Comparison of ENCODE assay signal across 21 cellular contexts in the genomic region with DNA sequence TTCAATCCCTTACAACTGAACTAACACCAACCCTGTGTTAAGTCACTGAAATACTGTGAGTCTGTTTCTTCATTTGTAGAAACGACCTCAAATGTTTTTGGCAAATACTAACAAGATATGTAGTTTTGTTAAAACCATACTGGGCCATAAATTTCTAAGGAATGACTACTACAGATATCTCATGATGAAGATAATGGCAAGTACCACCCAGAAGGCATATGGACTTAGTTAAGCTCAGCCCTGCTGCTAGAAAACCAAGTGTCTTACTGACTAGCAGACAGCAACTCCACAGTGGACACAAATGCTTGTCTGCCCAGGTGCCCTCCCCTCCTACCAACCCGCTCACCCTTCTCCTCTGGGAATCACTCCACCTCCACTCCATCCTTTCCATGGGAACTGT. TPM values are rescaled to one million over a fixed set of nuclear protein-coding genes. Genes with fewer than 3 reads are reported as not detected.
DNase-seq lines count a peak whose midpoint lies in the region; ATAC-seq and TF ChIP-seq lines count a peak whose summit lies in the region.
"Had no signal": no experiment of that assay in that cellular context is flagged by ENCODE, and none has a peak within 500 bp of the region (broad histone marks: within the 10 kb centered on the region; RNA-seq: fewer than 3 reads in every experiment).

No MANE protein-coding gene starts in this region.

- H4K20me1 ChIP-seq in GM23338 (replicated peaks; ENCODE audit: insufficient read depth) = no peaks in the 10 kb centered on the region; the same call in 1 of the 2 replicates
- H4K20me1 ChIP-seq: BLaER1 had no signal

- no peak overlapping the region for H2AFZ ChIP-seq in GM23338

- intact Hi-C loops in dendritic cell treated with granulocyte-macrophage colony-stimulating factor and Interleukin-4, amounts not matched to agents 40 ng/mL and 50 ng/mL, for 4 days (cut with micrococcal nuclease) = no loop called here

- H3K27ac Mint-ChIP-seq in GM23338 = no peak overlapping the region
- H3K27ac Mint-ChIP-seq in dendritic cell treated with granulocyte-macrophage colony-stimulating factor and Interleukin-4, amounts not matched to agents 40 ng/mL and 50 ng/mL, for 4 days = peak overlapping the region; percentile 95
- H3K27ac Mint-ChIP-seq in type B pancreatic cell = peak overlapping the region; percentile 35
- no peak overlapping the region for H3K27ac Mint-ChIP-seq in CD8-positive, alpha-beta memory T cell

- no peaks in the 10 kb centered on the region for H3K79me2 ChIP-seq in GM23338 (replicated peaks; ENCODE audit: insufficient read depth)

- H3K4me1 ChIP-seq in GM23338 (ENCODE audit: insufficient read depth) = peaks cover 3% of the 10 kb centered on the region; the same call in 1 of the 2 replicates
- no peaks in the 10 kb centered on the region for H3K4me1 ChIP-seq in CD8-positive, alpha-beta memory T cell (ENCODE audit: insufficient read depth, low read length)
- H3K4me1 ChIP-seq: BLaER1, Peyer's patch had no signal

- H3K9me2 ChIP-seq in GM23338 (ENCODE audit: insufficient read depth) = no peaks in the 10 kb centered on the region

- H3K36me3 ChIP-seq in GM23338 (ENCODE audit: insufficient read depth) = no peaks in the 10 kb centered on the region
- H3K36me3 ChIP-seq in CD8-positive, alpha-beta memory T cell (ENCODE audit: insufficient read depth, low read length) = no peaks in the 10 kb centered on the region
- H3K36me3 ChIP-seq: Peyer's patch had no signal

- H3K4me3 Mint-ChIP-seq in GM23338 (no peak overlapping the region), type B pancreatic cell (no peak overlapping the region)
- H3K4me3 Mint-ChIP-seq in dendritic cell treated with granulocyte-macrophage colony-stimulating factor and Interleukin-4, amounts not matched to agents 40 ng/mL and 50 ng/mL, for 4 days = no peak overlapping the region
- no peak overlapping the region for H3K4me3 Mint-ChIP-seq in CD8-positive, alpha-beta memory T cell
- H3K4me3 Mint-ChIP-seq: IgD-negative memory B cell had no signal

- H3K9me3 Mint-ChIP-seq in GM23338 (no peaks in the 10 kb centered on the region), type B pancreatic cell (peaks cover 7% of the 10 kb centered on the region)
- no peaks in the 10 kb centered on the region for H3K9me3 Mint-ChIP-seq in dendritic cell treated with granulocyte-macrophage colony-stimulating factor and Interleukin-4, amounts not matched to agents 40 ng/mL and 50 ng/mL, for 4 days
- H3K9me3 Mint-ChIP-seq in CD8-positive, alpha-beta memory T cell = no peaks in the 10 kb centered on the region
- H3K9me3 Mint-ChIP-seq: IgD-negative memory B cell had no signal

- H3K4me1 Mint-ChIP-seq in GM23338 (peaks cover 6% of the 10 kb centered on the region; the same call in 2 of the 3 replicates), type B pancreatic cell (ENCODE audit: unreplicated experiment) (peaks cover 22% of the 10 kb centered on the region)
- peaks cover 68% of the 10 kb centered on the region for H3K4me1 Mint-ChIP-seq in dendritic cell treated with granulocyte-macrophage colony-stimulating factor and Interleukin-4, amounts not matched to agents 40 ng/mL and 50 ng/mL, for 4 days (ENCODE audit: low read depth)
- H3K4me1 Mint-ChIP-seq in CD8-positive, alpha-beta memory T cell = no peaks in the 10 kb centered on the region
- H3K4me1 Mint-ChIP-seq: IgD-negative memory B cell had no signal

- H3K4me3 ChIP-seq in GM23338 = no peak overlapping the region
- no peak overlapping the region for H3K4me3 ChIP-seq in CD8-positive, alpha-beta memory T cell (ENCODE audit: low read length)
- H3K4me3 ChIP-seq: BLaER1, Peyer's patch, SK-N-MC had no signal

- no peaks in the 10 kb centered on the region for H3K27me3 ChIP-seq in GM23338 (ENCODE audit: insufficient read depth)
- H3K27me3 ChIP-seq in CD8-positive, alpha-beta memory T cell (ENCODE audit: insufficient read depth, low read length, poor library complexity, severe bottlenecking) = no peaks in the 10 kb centered on the region
- H3K27me3 ChIP-seq: BLaER1, Peyer's patch had no signal

- H3K27ac ChIP-seq in GM23338 (ENCODE audit: low read depth) = no peak overlapping the region; the same call in 1 of the 2 replicates
- H3K27ac ChIP-seq in CD8-positive, alpha-beta memory T cell (ENCODE audit: low read depth, low read length) = no peak overlapping the region
- H3K27ac ChIP-seq: BLaER1, Peyer's patch, SK-N-MC had no signal

- DNase-seq in NCI-H82 (lab: John Stamatoyannopoulos, UW) (peak; percentile 36), NCI-H82 treated with DMSO at 0.1 percent for 48 hours (lab: John Stamatoyannopoulos, UW; ENCODE audit: unreplicated experiment) (no peak), GM23338 (ENCODE audit: low spot score) (no peak), type B pancreatic cell (ENCODE audit: extremely low spot score, unreplicated experiment) (no peak), left lobe of liver (ENCODE audit: low spot score) (no peak), HK-2 (ENCODE audit: unreplicated experiment) (no peak)
- no peak for DNase-seq in CD8-positive, alpha-beta memory T cell
- DNase-seq: 8988T, DMS153, EL, H7, NCI-H1417, NCI-H1930, NCI-H2171 treated with DMSO at 0.1 percent for 48 hours, Peyer's patch, Right ventricle myocardium superior, T-helper 1 cell had no signal

- POLR2A ChIA-PET in CD8-positive, alpha-beta memory T cell (lab: Charles Lee) = no interaction called here

- H3K27me3 Mint-ChIP-seq in GM23338 (ENCODE audit: insufficient read depth, low read depth, poor library complexity) = peaks cover 4% of the 10 kb centered on the region
- H3K27me3 Mint-ChIP-seq in dendritic cell treated with granulocyte-macrophage colony-stimulating factor and Interleukin-4, amounts not matched to agents 40 ng/mL and 50 ng/mL, for 4 days = peaks cover 5% of the 10 kb centered on the region
- no peaks in the 10 kb centered on the region for H3K27me3 Mint-ChIP-seq in type B pancreatic cell
- peaks cover 0 to 9% of the 10 kb centered on the region in 2 donors for H3K27me3 Mint-ChIP-seq in CD8-positive, alpha-beta memory T cell

- CTCF ChIA-PET in CD8-positive, alpha-beta memory T cell (lab: Charles Lee) = interaction anchor here (0.8 kb wide), 1 partner anchor 69 kb away, joined by 3 read pairs; no protein-coding TSS in a partner anchor

- no peaks in the 10 kb centered on the region for H3F3A ChIP-seq in GM23338 (replicated peaks; ENCODE audit: low read depth)

- no peaks in the 10 kb centered on the region for H3K9me3 ChIP-seq in CD8-positive, alpha-beta memory T cell (ENCODE audit: low read length)
- H3K9me3 ChIP-seq: BLaER1, Peyer's patch had no signal

- TF ChIP-seq CTCF in GM23338 (conservative IDR thresholded peaks at IDR 0.05; ENCODE audit: low read depth in 2 of 2) (no peak), type B pancreatic cell (conservative IDR thresholded peaks at IDR 0.05) (no peak)

- H3K36me3 Mint-ChIP-seq in GM23338 (ENCODE audit: low read depth) (no peaks in the 10 kb centered on the region), type B pancreatic cell (peaks cover 14% of the 10 kb centered on the region)
- peaks cover 9% of the 10 kb centered on the region for H3K36me3 Mint-ChIP-seq in dendritic cell treated with granulocyte-macrophage colony-stimulating factor and Interleukin-4, amounts not matched to agents 40 ng/mL and 50 ng/mL, for 4 days (ENCODE audit: low read depth)
- H3K36me3 Mint-ChIP-seq in CD8-positive, alpha-beta memory T cell = peaks cover 0 to 6% (median 4%) of the 10 kb centered on the region in 3 donors

- H3K4me2 ChIP-seq in GM23338 = no peak overlapping the region
- H3K4me2 ChIP-seq: BLaER1 had no signal

- ATAC-seq in GM23338 (peak; percentile 33), left lobe of liver (no peak)

TF ChIP-seq in GM23338, 12 proteins besides CTCF, POLR2A, EP300 and RAD21 (continues in another document):
- TF ChIP-seq STAT1 (IDR thresholded peaks at IDR 0.05; ENCODE audit: unreplicated experiment) = no peak
- TF ChIP-seq POLR2AphosphoS5 (IDR thresholded peaks at IDR 0.05; ENCODE audit: low read depth) = no peak
- TF ChIP-seq, protein P1, sequence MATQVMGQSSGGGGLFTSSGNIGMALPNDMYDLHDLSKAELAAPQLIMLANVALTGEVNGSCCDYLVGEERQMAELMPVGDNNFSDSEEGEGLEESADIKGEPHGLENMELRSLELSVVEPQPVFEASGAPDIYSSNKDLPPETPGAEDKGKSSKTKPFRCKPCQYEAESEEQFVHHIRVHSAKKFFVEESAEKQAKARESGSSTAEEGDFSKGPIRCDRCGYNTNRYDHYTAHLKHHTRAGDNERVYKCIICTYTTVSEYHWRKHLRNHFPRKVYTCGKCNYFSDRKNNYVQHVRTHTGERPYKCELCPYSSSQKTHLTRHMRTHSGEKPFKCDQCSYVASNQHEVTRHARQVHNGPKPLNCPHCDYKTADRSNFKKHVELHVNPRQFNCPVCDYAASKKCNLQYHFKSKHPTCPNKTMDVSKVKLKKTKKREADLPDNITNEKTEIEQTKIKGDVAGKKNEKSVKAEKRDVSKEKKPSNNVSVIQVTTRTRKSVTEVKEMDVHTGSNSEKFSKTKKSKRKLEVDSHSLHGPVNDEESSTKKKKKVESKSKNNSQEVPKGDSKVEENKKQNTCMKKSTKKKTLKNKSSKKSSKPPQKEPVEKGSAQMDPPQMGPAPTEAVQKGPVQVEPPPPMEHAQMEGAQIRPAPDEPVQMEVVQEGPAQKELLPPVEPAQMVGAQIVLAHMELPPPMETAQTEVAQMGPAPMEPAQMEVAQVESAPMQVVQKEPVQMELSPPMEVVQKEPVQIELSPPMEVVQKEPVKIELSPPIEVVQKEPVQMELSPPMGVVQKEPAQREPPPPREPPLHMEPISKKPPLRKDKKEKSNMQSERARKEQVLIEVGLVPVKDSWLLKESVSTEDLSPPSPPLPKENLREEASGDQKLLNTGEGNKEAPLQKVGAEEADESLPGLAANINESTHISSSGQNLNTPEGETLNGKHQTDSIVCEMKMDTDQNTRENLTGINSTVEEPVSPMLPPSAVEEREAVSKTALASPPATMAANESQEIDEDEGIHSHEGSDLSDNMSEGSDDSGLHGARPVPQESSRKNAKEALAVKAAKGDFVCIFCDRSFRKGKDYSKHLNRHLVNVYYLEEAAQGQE (IDR thresholded peaks at IDR 0.05; ENCODE audit: unreplicated experiment) = no peak

RNA-seq across cellular contexts. Expression of gene BMP8B, which starts 44.5 kb away (rescaled TPM):
- total RNA-seq in GM23338 (2014; rRNA removed; shearing (Covaris generic)) = 0.43 and 0.90 TPM in 2 replicates
- 0.16 and 0.17 TPM in 2 replicates for polyA plus RNA-seq in GM23338 (2016; fragmentation: Nextera tagmentation; extraction: Ambion mirVana)
- 1.5 and 2.4 TPM in 2 replicates for total RNA-seq in type B pancreatic cell (ENCODE audit: low replicate concordance)
- 0.10 TPM for total RNA-seq in left lobe of liver
- total RNA-seq in CD8-positive, alpha-beta memory T cell = 1 to 10 TPM in 1 of 2 experiments, under 1 TPM in 1; 0.91 to 1.2 TPM
- 0.14 TPM for polyA plus RNA-seq in CD8-positive, alpha-beta memory T cell

RNA-seq across cellular contexts. Expression of gene TRIT1, which starts 50.2 kb away (rescaled TPM):
- 31.0 and 31.8 TPM in 2 replicates for total RNA-seq in GM23338 (2014; rRNA removed; shearing (Covaris generic))
- polyA plus RNA-seq in GM23338 (2016; fragmentation: Nextera tagmentation; extraction: Ambion mirVana) = 19.4 and 24.3 TPM in 2 replicates
- total RNA-seq in type B pancreatic cell (ENCODE audit: low replicate concordance) (23.9 and 29.6 TPM in 2 replicates), left lobe of liver (5.5 TPM)
- total RNA-seq in CD8-positive, alpha-beta memory T cell = 10 to 100 TPM; 33.1 to 34.0 TPM
- polyA plus RNA-seq in CD8-positive, alpha-beta memory T cell = 10.3 TPM

Comparison
In these comparisons a context has a peak if more than half of its experiments do, and no peak if none do; other contexts are left out.
1. H3K27ac Mint-ChIP-seq: peak in dendritic cell treated with granulocyte-macrophage colony-stimulating factor and Interleukin-4, amounts not matched to agents 40 ng/mL and 50 ng/mL, for 4 days (single experiment) and type B pancreatic cell (single experiment); none in GM23338 (single experiment) and CD8-positive, alpha-beta memory T cell (0 of 8).